In genomic region chr2:3605013-3605961, GRCh38 we compare ENCODE assay signal across 1 cellular context.
TF ChIP-seq lines count a peak whose summit lies in the region.

No MANE protein-coding gene starts in this region.

TF ChIP-seq in K562, 482 proteins besides CTCF, POLR2A, EP300 and RAD21 (continued from another document and continues in another):
- TF ChIP-seq, protein P1, sequence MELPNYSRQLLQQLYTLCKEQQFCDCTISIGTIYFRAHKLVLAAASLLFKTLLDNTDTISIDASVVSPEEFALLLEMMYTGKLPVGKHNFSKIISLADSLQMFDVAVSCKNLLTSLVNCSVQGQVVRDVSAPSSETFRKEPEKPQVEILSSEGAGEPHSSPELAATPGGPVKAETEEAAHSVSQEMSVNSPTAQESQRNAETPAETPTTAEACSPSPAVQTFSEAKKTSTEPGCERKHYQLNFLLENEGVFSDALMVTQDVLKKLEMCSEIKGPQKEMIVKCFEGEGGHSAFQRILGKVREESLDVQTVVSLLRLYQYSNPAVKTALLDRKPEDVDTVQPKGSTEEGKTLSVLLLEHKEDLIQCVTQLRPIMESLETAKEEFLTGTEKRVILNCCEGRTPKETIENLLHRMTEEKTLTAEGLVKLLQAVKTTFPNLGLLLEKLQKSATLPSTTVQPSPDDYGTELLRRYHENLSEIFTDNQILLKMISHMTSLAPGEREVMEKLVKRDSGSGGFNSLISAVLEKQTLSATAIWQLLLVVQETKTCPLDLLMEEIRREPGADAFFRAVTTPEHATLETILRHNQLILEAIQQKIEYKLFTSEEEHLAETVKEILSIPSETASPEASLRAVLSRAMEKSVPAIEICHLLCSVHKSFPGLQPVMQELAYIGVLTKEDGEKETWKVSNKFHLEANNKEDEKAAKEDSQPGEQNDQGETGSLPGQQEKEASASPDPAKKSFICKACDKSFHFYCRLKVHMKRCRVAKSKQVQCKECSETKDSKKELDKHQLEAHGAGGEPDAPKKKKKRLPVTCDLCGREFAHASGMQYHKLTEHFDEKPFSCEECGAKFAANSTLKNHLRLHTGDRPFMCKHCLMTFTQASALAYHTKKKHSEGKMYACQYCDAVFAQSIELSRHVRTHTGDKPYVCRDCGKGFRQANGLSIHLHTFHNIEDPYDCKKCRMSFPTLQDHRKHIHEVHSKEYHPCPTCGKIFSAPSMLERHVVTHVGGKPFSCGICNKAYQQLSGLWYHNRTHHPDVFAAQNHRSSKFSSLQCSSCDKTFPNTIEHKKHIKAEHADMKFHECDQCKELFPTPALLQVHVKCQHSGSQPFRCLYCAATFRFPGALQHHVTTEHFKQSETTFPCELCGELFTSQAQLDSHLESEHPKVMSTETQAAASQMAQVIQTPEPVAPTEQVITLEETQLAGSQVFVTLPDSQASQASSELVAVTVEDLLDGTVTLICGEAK (IDR thresholded peaks at IDR 0.05) = peak; percentile 45; the same call in 1 of the 2 replicates
- TF ChIP-seq, protein P1 (CRISPR knock-in tag; IDR thresholded peaks at IDR 0.05) = no peak
- TF ChIP-seq ZNF232 (CRISPR knock-in tag; IDR thresholded peaks at IDR 0.05) (no peak), ID3 (CRISPR knock-in tag; IDR thresholded peaks at IDR 0.05) (no peak), ID3 (tag; IDR thresholded peaks at IDR 0.05) (peak; percentile 76), ATF4 (CRISPR knock-in tag; IDR thresholded peaks at IDR 0.05) (0 out of 2 replicates have a peak, but pooled peaks have one; percentile 26), EP400 (IDR thresholded peaks at IDR 0.05) (peak; percentile 52; the same call in 1 of the 2 replicates), CREB1 (IDR thresholded peaks at IDR 0.05) (no peak), CREB1 (CRISPR knock-in tag; IDR thresholded peaks at IDR 0.05) (no peak), TAF1 (IDR thresholded peaks at IDR 0.05; ENCODE audit: control insufficient read depth, extremely low read depth, insufficient read depth, low read length, severe bottlenecking) (no peak), NBN (IDR thresholded peaks at IDR 0.05; ENCODE audit: low read depth) (no peak), L3MBTL2 (IDR thresholded peaks at IDR 0.05) (peak; percentile 74), CREM (IDR thresholded peaks at IDR 0.05; ENCODE audit: low read depth) (no peak), ZKSCAN8 (CRISPR knock-in tag; IDR thresholded peaks at IDR 0.05) (no peak), HEY1 (CRISPR knock-in tag; IDR thresholded peaks at IDR 0.05; ENCODE audit: borderline replicate concordance) (no peak), STAT5A (IDR thresholded peaks at IDR 0.05; ENCODE audit: borderline replicate concordance, low read length) (no peak; the same call in 1 of the 2 replicates), NCOR1 (IDR thresholded peaks at IDR 0.05) (no peak), HMG20B (CRISPR knock-in tag; IDR thresholded peaks at IDR 0.05) (no peak), RUNX1 (IDR thresholded peaks at IDR 0.05; ENCODE audit: low read depth) (no peak), TAF7 (tag; IDR thresholded peaks at IDR 0.05) (0 out of 2 replicates have a peak, but pooled peaks have one; percentile 19), CCNT2 (IDR thresholded peaks at IDR 0.05; ENCODE audit: borderline replicate concordance, extremely low read depth, insufficient read length, low read depth, low read length) (no peak), POLR3A (IDR thresholded peaks at IDR 0.05; ENCODE audit: borderline replicate concordance, extremely low read depth, insufficient read depth, insufficient read length) (no peak), ZNF184 (CRISPR knock-in tag; IDR thresholded peaks at IDR 0.05) (no peak), TRIM24 (IDR thresholded peaks at IDR 0.05) (peak; percentile 68 to 71), ZNF143 (CRISPR knock-in tag; IDR thresholded peaks at IDR 0.05) (no peak), ZNF24 (IDR thresholded peaks at IDR 0.05) (no peak), PCBP1 (IDR thresholded peaks at IDR 0.05; ENCODE audit: low read depth, low read length, poor library complexity, severe bottlenecking) (no peak), ZNF175 (CRISPR knock-in tag; IDR thresholded peaks at IDR 0.05; ENCODE audit: low read depth) (peak; percentile 44; the same call in 1 of the 2 replicates), GATA2 (CRISPR knock-in tag; IDR thresholded peaks at IDR 0.05) (no peak), SAP30 (IDR thresholded peaks at IDR 0.05; ENCODE audit: borderline replicate concordance, insufficient read depth, low read depth, low read length, poor library complexity, severe bottlenecking) (no peak), ZFX (CRISPR knock-in tag; IDR thresholded peaks at IDR 0.05) (peak; percentile 76), TGIF2 (CRISPR knock-in tag; IDR thresholded peaks at IDR 0.05) (no peak), NCOA2 (IDR thresholded peaks at IDR 0.05; ENCODE audit: partially characterized antibody in 2 of 2) (no peak), SAFB2 (IDR thresholded peaks at IDR 0.05; ENCODE audit: borderline replicate concordance, low read depth, low read length, severe bottlenecking) (no peak), MTF1 (CRISPR knock-in tag; IDR thresholded peaks at IDR 0.05; ENCODE audit: borderline replicate concordance) (no peak), NFIC (IDR thresholded peaks at IDR 0.05) (0 out of 2 replicates have a peak, but pooled peaks have one; percentile 6), SP1 (CRISPR knock-in tag; IDR thresholded peaks at IDR 0.05) (no peak), HNRNPK (IDR thresholded peaks at IDR 0.05; ENCODE audit: low read depth, low read length, poor library complexity, severe bottlenecking) (no peak), DNMT1 (IDR thresholded peaks at IDR 0.05) (no peak), MYC (IDR thresholded peaks at IDR 0.05; ENCODE audit: low read depth, low read length) (peak; percentile 84), MYC (CRISPR knock-in tag; IDR thresholded peaks at IDR 0.05; ENCODE audit: borderline replicate concordance, low read depth) (no peak), SMARCE1 (IDR thresholded peaks at IDR 0.05) (no peak), HSF4 (CRISPR knock-in tag; IDR thresholded peaks at IDR 0.05; ENCODE audit: borderline replicate concordance) (no peak), TEAD1 (CRISPR knock-in tag; IDR thresholded peaks at IDR 0.05) (peak in 1 of 2 experiments; percentile 43; a peak in 1 of 4 replicates), TEAD2 (tag; IDR thresholded peaks at IDR 0.05) (no peak), ZNF12 (CRISPR knock-in tag; IDR thresholded peaks at IDR 0.05) (no peak), SMAD1 (IDR thresholded peaks at IDR 0.05; ENCODE audit: low read depth, low read length, partially characterized antibody) (no peak), NR2C2 (CRISPR knock-in tag; IDR thresholded peaks at IDR 0.05) (no peak), NR2C2 (tag; IDR thresholded peaks at IDR 0.05) (peak; percentile 77)
- TF ChIP-seq, protein P2, sequence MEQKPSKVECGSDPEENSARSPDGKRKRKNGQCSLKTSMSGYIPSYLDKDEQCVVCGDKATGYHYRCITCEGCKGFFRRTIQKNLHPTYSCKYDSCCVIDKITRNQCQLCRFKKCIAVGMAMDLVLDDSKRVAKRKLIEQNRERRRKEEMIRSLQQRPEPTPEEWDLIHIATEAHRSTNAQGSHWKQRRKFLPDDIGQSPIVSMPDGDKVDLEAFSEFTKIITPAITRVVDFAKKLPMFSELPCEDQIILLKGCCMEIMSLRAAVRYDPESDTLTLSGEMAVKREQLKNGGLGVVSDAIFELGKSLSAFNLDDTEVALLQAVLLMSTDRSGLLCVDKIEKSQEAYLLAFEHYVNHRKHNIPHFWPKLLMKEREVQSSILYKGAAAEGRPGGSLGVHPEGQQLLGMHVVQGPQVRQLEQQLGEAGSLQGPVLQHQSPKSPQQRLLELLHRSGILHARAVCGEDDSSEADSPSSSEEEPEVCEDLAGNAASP (IDR thresholded peaks at IDR 0.05) = no peak
- TF ChIP-seq, protein P3, sequence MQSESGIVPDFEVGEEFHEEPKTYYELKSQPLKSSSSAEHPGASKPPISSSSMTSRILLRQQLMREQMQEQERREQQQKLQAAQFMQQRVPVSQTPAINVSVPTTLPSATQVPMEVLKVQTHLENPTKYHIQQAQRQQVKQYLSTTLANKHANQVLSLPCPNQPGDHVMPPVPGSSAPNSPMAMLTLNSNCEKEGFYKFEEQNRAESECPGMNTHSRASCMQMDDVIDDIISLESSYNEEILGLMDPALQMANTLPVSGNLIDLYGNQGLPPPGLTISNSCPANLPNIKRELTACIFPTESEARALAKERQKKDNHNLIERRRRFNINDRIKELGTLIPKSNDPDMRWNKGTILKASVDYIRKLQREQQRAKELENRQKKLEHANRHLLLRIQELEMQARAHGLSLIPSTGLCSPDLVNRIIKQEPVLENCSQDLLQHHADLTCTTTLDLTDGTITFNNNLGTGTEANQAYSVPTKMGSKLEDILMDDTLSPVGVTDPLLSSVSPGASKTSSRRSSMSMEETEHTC (IDR thresholded peaks at IDR 0.05) = peak; percentile 80
- TF ChIP-seq, protein P4, sequence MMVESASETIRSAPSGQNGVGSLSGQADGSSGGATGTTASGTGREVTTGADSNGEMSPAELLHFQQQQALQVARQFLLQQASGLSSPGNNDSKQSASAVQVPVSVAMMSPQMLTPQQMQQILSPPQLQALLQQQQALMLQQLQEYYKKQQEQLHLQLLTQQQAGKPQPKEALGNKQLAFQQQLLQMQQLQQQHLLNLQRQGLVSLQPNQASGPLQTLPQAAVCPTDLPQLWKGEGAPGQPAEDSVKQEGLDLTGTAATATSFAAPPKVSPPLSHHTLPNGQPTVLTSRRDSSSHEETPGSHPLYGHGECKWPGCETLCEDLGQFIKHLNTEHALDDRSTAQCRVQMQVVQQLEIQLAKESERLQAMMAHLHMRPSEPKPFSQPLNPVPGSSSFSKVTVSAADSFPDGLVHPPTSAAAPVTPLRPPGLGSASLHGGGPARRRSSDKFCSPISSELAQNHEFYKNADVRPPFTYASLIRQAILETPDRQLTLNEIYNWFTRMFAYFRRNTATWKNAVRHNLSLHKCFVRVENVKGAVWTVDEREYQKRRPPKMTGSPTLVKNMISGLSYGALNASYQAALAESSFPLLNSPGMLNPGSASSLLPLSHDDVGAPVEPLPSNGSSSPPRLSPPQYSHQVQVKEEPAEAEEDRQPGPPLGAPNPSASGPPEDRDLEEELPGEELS (CRISPR knock-in tag; IDR thresholded peaks at IDR 0.05; ENCODE audit: borderline replicate concordance) = no peak
- TF ChIP-seq, protein P5, sequence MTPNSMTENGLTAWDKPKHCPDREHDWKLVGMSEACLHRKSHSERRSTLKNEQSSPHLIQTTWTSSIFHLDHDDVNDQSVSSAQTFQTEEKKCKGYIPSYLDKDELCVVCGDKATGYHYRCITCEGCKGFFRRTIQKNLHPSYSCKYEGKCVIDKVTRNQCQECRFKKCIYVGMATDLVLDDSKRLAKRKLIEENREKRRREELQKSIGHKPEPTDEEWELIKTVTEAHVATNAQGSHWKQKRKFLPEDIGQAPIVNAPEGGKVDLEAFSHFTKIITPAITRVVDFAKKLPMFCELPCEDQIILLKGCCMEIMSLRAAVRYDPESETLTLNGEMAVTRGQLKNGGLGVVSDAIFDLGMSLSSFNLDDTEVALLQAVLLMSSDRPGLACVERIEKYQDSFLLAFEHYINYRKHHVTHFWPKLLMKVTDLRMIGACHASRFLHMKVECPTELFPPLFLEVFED (CRISPR knock-in tag; conservative IDR thresholded peaks at IDR 0.05) = 0 out of 2 replicates have a peak, but pooled peaks have one; percentile 34
- TF ChIP-seq, protein P6, sequence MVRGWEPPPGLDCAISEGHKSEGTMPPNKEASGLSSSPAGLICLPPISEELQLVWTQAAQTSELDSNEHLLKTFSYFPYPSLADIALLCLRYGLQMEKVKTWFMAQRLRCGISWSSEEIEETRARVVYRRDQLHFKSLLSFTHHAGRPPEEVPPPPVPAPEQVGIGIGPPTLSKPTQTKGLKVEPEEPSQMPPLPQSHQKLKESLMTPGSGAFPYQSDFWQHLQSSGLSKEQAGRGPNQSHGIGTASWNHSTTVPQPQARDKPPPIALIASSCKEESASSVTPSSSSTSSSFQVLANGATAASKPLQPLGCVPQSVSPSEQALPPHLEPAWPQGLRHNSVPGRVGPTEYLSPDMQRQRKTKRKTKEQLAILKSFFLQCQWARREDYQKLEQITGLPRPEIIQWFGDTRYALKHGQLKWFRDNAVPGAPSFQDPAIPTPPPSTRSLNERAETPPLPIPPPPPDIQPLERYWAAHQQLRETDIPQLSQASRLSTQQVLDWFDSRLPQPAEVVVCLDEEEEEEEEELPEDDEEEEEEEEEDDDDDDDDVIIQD (CRISPR knock-in tag; IDR thresholded peaks at IDR 0.05) = peak; percentile 31; the same call in 1 of the 2 replicates
